21 cellular contexts compared by ENCODE assay signal in genomic region chr5:33985447-33985846, GRCh38. TPM values are rescaled to one million over a fixed set of nuclear protein-coding genes. Genes with fewer than 3 reads are reported as not detected.
DNase-seq lines count a peak whose midpoint lies in the region; ATAC-seq, FAIRE-seq and TF ChIP-seq lines count a peak whose summit lies in the region.
"Had no signal": no experiment of that assay in that cellular context is flagged by ENCODE, and none has a peak within 500 bp of the region (broad histone marks: within the 10 kb centered on the region; RNA-seq: fewer than 3 reads in every experiment).

No MANE protein-coding gene starts in this region.

- H3K27ac Mint-ChIP-seq in WTC11, result no peak overlapping the region
- no peak overlapping the region for H3K27ac Mint-ChIP-seq in activated T-cell treated with anti-CD3 and anti-CD28 coated beads, Interleukin-2, amount 50 U/mL, for 72 hours
- H3K27ac Mint-ChIP-seq: CD4-positive, CD25-positive, alpha-beta regulatory T cell; CD8-positive, alpha-beta memory T cell; H9 had no signal

- H3K27me3 Mint-ChIP-seq in WTC11 (ENCODE audit: low read depth), result no peaks in the 10 kb centered on the region
- H3K27me3 Mint-ChIP-seq in activated T-cell treated with anti-CD3 and anti-CD28 coated beads, Interleukin-2, amount 50 U/mL, for 72 hours (ENCODE audit: low read depth), result no peaks in the 10 kb centered on the region
- H3K27me3 Mint-ChIP-seq: CD4-positive, CD25-positive, alpha-beta regulatory T cell had no signal

- ATAC-seq in WTC11 (no peak), GM19324 (IDR thresholded peaks at IDR 0.05; ENCODE audit: low FRiP score, unreplicated experiment) (no peak)
- no peak for ATAC-seq in activated T-cell treated with anti-CD3 and anti-CD28 coated beads, Interleukin-2, amount 50 U/mL, for 72 hours (replicated peaks in 1 of 2)

- TF ChIP-seq CTCF in WTC11 (IDR thresholded peaks at IDR 0.05), result no peak
- TF ChIP-seq CTCF in bronchial epithelial cell (IDR thresholded peaks at IDR 0.05; ENCODE audit: insufficient read depth, low read length, severe bottlenecking), result no peak

- H3K36me3 ChIP-seq in bronchial epithelial cell (ENCODE audit: control insufficient read depth, insufficient read depth, low read length), result no peaks in the 10 kb centered on the region
- H3K36me3 ChIP-seq: BE2C had no signal

- H3K36me3 Mint-ChIP-seq in WTC11, result peaks cover 21% of the 10 kb centered on the region
- H3K36me3 Mint-ChIP-seq in activated T-cell treated with anti-CD3 and anti-CD28 coated beads, Interleukin-2, amount 50 U/mL, for 72 hours (ENCODE audit: insufficient read depth in 2 of 2), result peaks cover 5 to 15% of the 10 kb centered on the region in 2 donors

- POLR2A ChIA-PET in WTC11 (lab: Charles Lee), result no interaction called here

- DNase-seq in WTC11 (ENCODE audit: low spot score) (no peak), bronchial epithelial cell (ENCODE audit: low read depth) (no peak), T-helper 1 cell (no peak)
- no peak for DNase-seq in activated T-cell treated with anti-CD3 and anti-CD28 coated beads, Interleukin-2, amount 50 U/mL, for 72 hours
- DNase-seq: ACHN; BE2C; C1 segment of cervical spinal cord; CD4-positive, CD25-positive, alpha-beta regulatory T cell; CD8-positive, alpha-beta memory T cell; COR-L47; DMS 273 treated with DMSO at 0.1 percent for 48 hours; DMS53; DND-41; EL; GOT3; H9 had no signal

- H3K4me1 Mint-ChIP-seq in WTC11, result peaks cover 11% of the 10 kb centered on the region
- no peaks in the 10 kb centered on the region for H3K4me1 Mint-ChIP-seq in activated T-cell treated with anti-CD3 and anti-CD28 coated beads, Interleukin-2, amount 50 U/mL, for 72 hours (ENCODE audit: low read depth)
- H3K4me1 Mint-ChIP-seq: CD8-positive, alpha-beta memory T cell had no signal

- H3K4me3 Mint-ChIP-seq in WTC11, result no peak overlapping the region
- no peak overlapping the region for H3K4me3 Mint-ChIP-seq in activated T-cell treated with anti-CD3 and anti-CD28 coated beads, Interleukin-2, amount 50 U/mL, for 72 hours
- H3K4me3 Mint-ChIP-seq: CD4-positive, CD25-positive, alpha-beta regulatory T cell; CD8-positive, alpha-beta memory T cell; H9 had no signal

- CTCF ChIA-PET in WTC11 (lab: Charles Lee), result no interaction called here

- H3K4me3 ChIP-seq in bronchial epithelial cell (ENCODE audit: low read depth, low read length), result no peak overlapping the region

- peak; percentile 93 for FAIRE-seq in bronchial epithelial cell (lab: Jason Lieb, UNC)
- FAIRE-seq: A204.1, GM12892 had no signal

- peaks cover 2% of the 10 kb centered on the region for H3K27me3 ChIP-seq in bronchial epithelial cell (ENCODE audit: control insufficient read depth, insufficient read depth, low read length)
- H3K27me3 ChIP-seq: BE2C had no signal

- H3K9me3 Mint-ChIP-seq in WTC11, result peaks cover 8% of the 10 kb centered on the region
- H3K9me3 Mint-ChIP-seq in activated T-cell treated with anti-CD3 and anti-CD28 coated beads, Interleukin-2, amount 50 U/mL, for 72 hours, result no peaks in the 10 kb centered on the region
- H3K9me3 Mint-ChIP-seq: CD8-positive, alpha-beta memory T cell; H9 had no signal

TF ChIP-seq in WTC11, 78 proteins besides CTCF, POLR2A, EP300 and RAD21:
- TF ChIP-seq ATF2 (CRISPR knock-in tag; IDR thresholded peaks at IDR 0.05; ENCODE audit: borderline replicate concordance, low read depth), result no peak
- TF ChIP-seq MAX (CRISPR knock-in tag; IDR thresholded peaks at IDR 0.05), result no peak
- no peak for TF ChIP-seq ZSCAN18 (CRISPR knock-in tag; IDR thresholded peaks at IDR 0.05)
- no peak for TF ChIP-seq FOXJ3 (CRISPR knock-in tag; IDR thresholded peaks at IDR 0.05; ENCODE audit: borderline replicate concordance)
- TF ChIP-seq NFE2L1 (CRISPR knock-in tag; IDR thresholded peaks at IDR 0.05), result peak; percentile 38; the same call in 1 of the 2 replicates
- TF ChIP-seq TP53 (CRISPR knock-in tag; IDR thresholded peaks at IDR 0.05), result no peak
- TF ChIP-seq MXD4 (CRISPR knock-in tag; IDR thresholded peaks at IDR 0.05; ENCODE audit: borderline replicate concordance), result no peak
- TF ChIP-seq ATF1 (CRISPR knock-in tag; IDR thresholded peaks at IDR 0.05), result no peak

RNA-seq across cellular contexts. Expression of gene SLC45A2, which starts 1.0 kb away (rescaled TPM):
- not detected in 3 replicates for total RNA-seq in WTC11 (2021)
- total RNA-seq in bronchial epithelial cell, result not detected in 2 replicates
- total RNA-seq in activated T-cell treated with anti-CD3 and anti-CD28 coated beads, Interleukin-2, amount 50 U/mL, for 72 hours, result not detected
- total RNA-seq: CD4-positive, CD25-positive, alpha-beta regulatory T cell; CD8-positive, alpha-beta memory T cell; H9; HT-29 had no signal

RNA-seq across cellular contexts. Expression of gene AMACR, which starts 22.4 kb away (rescaled TPM):
- total RNA-seq in WTC11 (2021) (11.2 to 12.0 TPM (median 11.9 TPM) in 3 replicates), bronchial epithelial cell (6.3 and 6.5 TPM in 2 replicates)
- 1 to 10 TPM; 5.5 to 6.7 TPM for total RNA-seq in activated T-cell treated with anti-CD3 and anti-CD28 coated beads, Interleukin-2, amount 50 U/mL, for 72 hours

RNA-seq across cellular contexts. Expression of gene RXFP3, which starts 49.3 kb away (rescaled TPM):
- total RNA-seq in WTC11 (2021), result 0.09 to 0.41 TPM (median 0.22 TPM) in 3 replicates
- not detected in 2 replicates for total RNA-seq in bronchial epithelial cell
- total RNA-seq in activated T-cell treated with anti-CD3 and anti-CD28 coated beads, Interleukin-2, amount 50 U/mL, for 72 hours, result not detected
- total RNA-seq: CD4-positive, CD25-positive, alpha-beta regulatory T cell; CD8-positive, alpha-beta memory T cell; G401; H9; HT-29 had no signal

RNA-seq across cellular contexts. Expression of gene C1QTNF3, which starts 57.6 kb away (rescaled TPM):
- total RNA-seq in WTC11 (2021) (1.2 to 2.1 TPM (median 2.0 TPM) in 3 replicates), bronchial epithelial cell (0.26 TPM in 2 replicates)
- total RNA-seq in activated T-cell treated with anti-CD3 and anti-CD28 coated beads, Interleukin-2, amount 50 U/mL, for 72 hours, result 1 to 10 TPM; 2.8 to 5.1 TPM
